17 cellular contexts compared by ENCODE assay signal in genomic region chr17:5631958-5632357, GRCh38.
"Had no signal": no experiment of that assay in that cellular context is flagged by ENCODE, and none has a peak within 500 bp of the region (broad histone marks: within the 10 kb centered on the region; RNA-seq: fewer than 3 reads in every experiment).

No MANE protein-coding gene starts in this region.

- DNase-seq: activated CD4-positive, alpha-beta T cell treated with anti-CD3 and anti-CD28 coated beads for 1 hour; activated CD4-positive, alpha-beta T cell treated with anti-CD3 and anti-CD28 coated beads, Interleukin-2, amount 50 U/mL, for 48 hours; activated naive CD8-positive, alpha-beta T cell treated with anti-CD3 and anti-CD28 coated beads, Interleukin-2, amount 10 ng/mL, durations not matched to agents 7 days and 5 days; activated T-cell treated with anti-CD3 and anti-CD28 coated beads, Interleukin-2, amount 50 U/mL, for 4 hours; aorta; colonic mucosa; effector CD4-positive, alpha-beta T cell; lower lobe of right lung; naive thymus-derived CD4-positive, alpha-beta T cell; nucleus accumbens; right cardiac atrium; small intestine had no signal

- H3K9me3 ChIP-seq: colonic mucosa, lower lobe of right lung, tibial nerve, vagina had no signal

- H3K4me2 ChIP-seq: hepatocyte had no signal

- H2AFZ ChIP-seq: hepatocyte had no signal

- H3K4me1 ChIP-seq: colonic mucosa, lower lobe of right lung, tibial nerve, vagina had no signal

- ATAC-seq: activated T-cell treated with anti-CD3 and anti-CD28 coated beads, Interleukin-2, amount 50 U/mL, for 4 hours; lower lobe of right lung; naive thymus-derived CD4-positive, alpha-beta T cell; right cardiac atrium had no signal

- H3K27me3 ChIP-seq: cardiac muscle cell, colonic mucosa, tibial nerve, vagina had no signal

- H3K79me2 ChIP-seq: hepatocyte had no signal

- H3K27ac ChIP-seq: cardiac muscle cell, colonic mucosa, epithelial cell of prostate, hepatocyte, lower lobe of right lung, tibial nerve, vagina had no signal

- H3K4me3 ChIP-seq: cardiac muscle cell, colonic mucosa, hepatocyte, lower lobe of right lung, tibial nerve, vagina had no signal

- FAIRE-seq: small intestine had no signal

- H3K36me3 ChIP-seq: cardiac muscle cell, colonic mucosa, lower lobe of right lung, tibial nerve, vagina had no signal
